1 cellular context compared by ENCODE assay signal in genomic region chr1:41700986-41701535, GRCh38.
A peak's percentile ranks its signal among the peaks of the same experiment; 100 is the strongest.
TF ChIP-seq lines count a peak whose summit lies in the region.

No MANE protein-coding gene starts in this region.

TF ChIP-seq in GM12878, 131 proteins besides CTCF, POLR2A, EP300 and RAD21 (continued from another document):
- TF ChIP-seq ATF3 (IDR thresholded peaks at IDR 0.05; ENCODE audit: borderline replicate concordance, extremely low read depth, low read depth, low read length) = no peak
- TF ChIP-seq SMC3 (IDR thresholded peaks at IDR 0.05; ENCODE audit: borderline replicate concordance, low read length) = no peak
- TF ChIP-seq RUNX3 (IDR thresholded peaks at IDR 0.05; ENCODE audit: low read length) = 0 out of 2 replicates have a peak, but pooled peaks have one; percentile 19
- TF ChIP-seq, protein P1, sequence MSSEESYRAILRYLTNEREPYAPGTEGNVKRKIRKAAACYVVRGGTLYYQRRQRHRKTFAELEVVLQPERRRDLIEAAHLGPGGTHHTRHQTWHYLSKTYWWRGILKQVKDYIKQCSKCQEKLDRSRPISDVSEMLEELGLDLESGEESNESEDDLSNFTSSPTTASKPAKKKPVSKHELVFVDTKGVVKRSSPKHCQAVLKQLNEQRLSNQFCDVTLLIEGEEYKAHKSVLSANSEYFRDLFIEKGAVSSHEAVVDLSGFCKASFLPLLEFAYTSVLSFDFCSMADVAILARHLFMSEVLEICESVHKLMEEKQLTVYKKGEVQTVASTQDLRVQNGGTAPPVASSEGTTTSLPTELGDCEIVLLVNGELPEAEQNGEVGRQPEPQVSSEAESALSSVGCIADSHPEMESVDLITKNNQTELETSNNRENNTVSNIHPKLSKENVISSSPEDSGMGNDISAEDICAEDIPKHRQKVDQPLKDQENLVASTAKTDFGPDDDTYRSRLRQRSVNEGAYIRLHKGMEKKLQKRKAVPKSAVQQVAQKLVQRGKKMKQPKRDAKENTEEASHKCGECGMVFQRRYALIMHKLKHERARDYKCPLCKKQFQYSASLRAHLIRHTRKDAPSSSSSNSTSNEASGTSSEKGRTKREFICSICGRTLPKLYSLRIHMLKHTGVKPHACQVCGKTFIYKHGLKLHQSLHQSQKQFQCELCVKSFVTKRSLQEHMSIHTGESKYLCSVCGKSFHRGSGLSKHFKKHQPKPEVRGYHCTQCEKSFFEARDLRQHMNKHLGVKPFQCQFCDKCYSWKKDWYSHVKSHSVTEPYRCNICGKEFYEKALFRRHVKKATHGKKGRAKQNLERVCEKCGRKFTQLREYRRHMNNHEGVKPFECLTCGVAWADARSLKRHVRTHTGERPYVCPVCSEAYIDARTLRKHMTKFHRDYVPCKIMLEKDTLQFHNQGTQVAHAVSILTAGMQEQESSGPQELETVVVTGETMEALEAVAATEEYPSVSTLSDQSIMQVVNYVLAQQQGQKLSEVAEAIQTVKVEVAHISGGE (CRISPR knock-in tag; IDR thresholded peaks at IDR 0.05) = no peak
- TF ChIP-seq IKZF1 (conservative IDR thresholded peaks at IDR 0.05) = peak; percentile 53; the same call in 1 of the 2 replicates
- peak; percentile 19 to 39; a peak in 2 of 4 replicates for TF ChIP-seq IKZF2 (IDR thresholded peaks at IDR 0.05)
